ENCODE assay signal across 19 cellular contexts in genomic region chr14:82238649-82239048, GRCh38.
DNase-seq lines count a peak whose midpoint lies in the region; ATAC-seq, FAIRE-seq and TF ChIP-seq lines count a peak whose summit lies in the region.
"Had no signal": no experiment of that assay in that cellular context is flagged by ENCODE, and none has a peak within 500 bp of the region (broad histone marks: within the 10 kb centered on the region; RNA-seq: fewer than 3 reads in every experiment).

No MANE protein-coding gene starts in this region.

- BruUV-seq in HepG2 (replicated peaks; lab: Mats Ljungman, UMichigan), result no TSS peak

- H3K4me2 ChIP-seq in HepG2 (ENCODE audit: low read depth, low read length), result no peak overlapping the region
- H3K4me2 ChIP-seq: A549; BLaER1 treated with 17β-estradiol and CSF1 and Interleukin-3, amounts not matched to agents 10 nM and 100 nM had no signal

- H3K27ac ChIP-seq in liver (ENCODE audit: low read depth in 1 of 2, low read length in 2 of 2) (no peak overlapping the region), HepG2 (ENCODE audit: extremely low read length, insufficient read depth, low read length) (no peak overlapping the region), right lobe of liver (no peak overlapping the region)
- H3K27ac ChIP-seq: 22Rv1; A549; BLaER1 treated with 17β-estradiol and CSF1 and Interleukin-3, amounts not matched to agents 10 nM and 100 nM; C4-2B had no signal

- no peaks in the 10 kb centered on the region for H3K4me1 ChIP-seq in liver (ENCODE audit: control insufficient read depth in 4 of 4, insufficient read depth in 4 of 4, low read length in 3 of 4)
- no peaks in the 10 kb centered on the region for H3K4me1 ChIP-seq in HepG2 (ENCODE audit: insufficient read depth, low read length)
- no peaks in the 10 kb centered on the region for H3K4me1 ChIP-seq in right lobe of liver
- H3K4me1 ChIP-seq: A549; BLaER1 treated with 17β-estradiol and CSF1 and Interleukin-3, amounts not matched to agents 10 nM and 100 nM; Caco-2 had no signal

- H4K20me1 ChIP-seq in HepG2 (ENCODE audit: insufficient read depth, low read length), result no peaks in the 10 kb centered on the region
- H4K20me1 ChIP-seq: BLaER1 treated with 17β-estradiol and CSF1 and Interleukin-3, amounts not matched to agents 10 nM and 100 nM had no signal

- no peak for FAIRE-seq in HepG2 (lab: Jason Lieb, UNC)
- FAIRE-seq: A549, G401.6, GM12891, GM19239 had no signal

- TF ChIP-seq EP300 in HepG2 (IDR thresholded peaks at IDR 0.05; ENCODE audit: low read depth in 2 of 2, low read length in 2 of 2) (no peak), HepG2 (CRISPR knock-in tag; IDR thresholded peaks at IDR 0.05; ENCODE audit: borderline replicate concordance) (no peak)

- in situ Hi-C loops in HepG2 (cut with HindIII; ENCODE audit: extremely low pct_ligation_motif_present, low pct_unique_long_range_greater_than_20kb), result no loop called here

- TF ChIP-seq POLR2A in HepG2 (IDR thresholded peaks at IDR 0.05; ENCODE audit: insufficient read depth in 1 of 2, low read depth in 2 of 2, low read length in 2 of 2), result no peak
- no peak for TF ChIP-seq POLR2A in right lobe of liver (IDR thresholded peaks at IDR 0.05)

- POLR2A ChIA-PET in HepG2 (lab: Yijun Ruan, JAX), result no interaction called here

- no peaks in the 10 kb centered on the region for H3K27me3 ChIP-seq in liver (ENCODE audit: control insufficient read depth in 4 of 4, insufficient read depth in 4 of 4, low read length in 3 of 4)
- H3K27me3 ChIP-seq in HepG2 (ENCODE audit: control insufficient read depth in 1 of 2, insufficient read depth in 2 of 2, low read length in 2 of 2), result no peaks in the 10 kb centered on the region
- no peaks in the 10 kb centered on the region for H3K27me3 ChIP-seq in right lobe of liver
- H3K27me3 ChIP-seq: BLaER1 treated with 17β-estradiol and CSF1 and Interleukin-3, amounts not matched to agents 10 nM and 100 nM had no signal

- no peak for DNase-seq in HepG2 (ENCODE audit: low spot score)
- DNase-seq in right lobe of liver, result no peak
- DNase-seq in head of caudate nucleus, result no peak
- no peak for DNase-seq in NCI-H1436 (lab: John Stamatoyannopoulos, UW)
- DNase-seq: AML-193; Caco-2; Calu3; CD4-positive, alpha-beta T cell; CD8-positive, alpha-beta T cell; DMS79 treated with DMSO at 0.1 percent for 48 hours; GF-D8 had no signal

- H3K9me3 ChIP-seq in liver (ENCODE audit: control insufficient read depth in 4 of 4, low read length in 3 of 4) (no peaks in the 10 kb centered on the region), HepG2 (ENCODE audit: low read length) (peaks cover 93% of the 10 kb centered on the region), right lobe of liver (no peaks in the 10 kb centered on the region)
- H3K9me3 ChIP-seq: A549; BLaER1 treated with 17β-estradiol and CSF1 and Interleukin-3, amounts not matched to agents 10 nM and 100 nM; Caco-2 had no signal

- H3K36me3 ChIP-seq in liver (ENCODE audit: control insufficient read depth in 4 of 4, insufficient read depth in 3 of 4, low read depth in 1 of 4, low read length in 3 of 4), result no peaks in the 10 kb centered on the region
- no peaks in the 10 kb centered on the region for H3K36me3 ChIP-seq in HepG2 (replicated peaks in 1 of 2; ENCODE audit: control insufficient read depth in 1 of 2, insufficient read depth in 2 of 2, low read length in 2 of 2)
- H3K36me3 ChIP-seq in right lobe of liver, result no peaks in the 10 kb centered on the region
- H3K36me3 ChIP-seq: BLaER1 treated with 17β-estradiol and CSF1 and Interleukin-3, amounts not matched to agents 10 nM and 100 nM had no signal

- intact Hi-C loops in HepG2 (cut with micrococcal nuclease; ENCODE audit: unreplicated experiment) (no loop called here), right lobe of liver (cut with DNase I) (no loop called here), head of caudate nucleus (cut with DNase I) (no loop called here)

- H3K79me2 ChIP-seq in HepG2 (ENCODE audit: insufficient read depth, low read length), result no peaks in the 10 kb centered on the region

- H2AFZ ChIP-seq in HepG2 (ENCODE audit: low read length), result no peak overlapping the region

- 39% methylated on average over 2 of the region's 2 CpGs for WGBS in liver
- 2% methylated on average over 2 of the region's 2 CpGs for WGBS in HepG2 (ENCODE audit: low lambda C conversion rate)
- 25% methylated on average over 2 of the region's 2 CpGs for WGBS in right lobe of liver (ENCODE audit: insufficient coverage, low coverage, low lambda C conversion rate, missing lambda C conversion rate)

- H3K9ac ChIP-seq in liver (ENCODE audit: low read depth in 1 of 2, low read length in 2 of 2) (no peak overlapping the region), HepG2 (ENCODE audit: insufficient read depth, low read depth, low read length) (no peak overlapping the region)
- H3K9ac ChIP-seq: BLaER1 treated with 17β-estradiol and CSF1 and Interleukin-3, amounts not matched to agents 10 nM and 100 nM had no signal

- TF ChIP-seq RAD21 in liver (IDR thresholded peaks at IDR 0.05) (no peak), HepG2 (CRISPR knock-in tag; IDR thresholded peaks at IDR 0.05) (no peak)

- ATAC-seq in HepG2 (no peak), right lobe of liver (peak in 3 of 4 donors; percentile 22 to 73 (median 39))
- ATAC-seq: A549; CD8-positive, alpha-beta T cell had no signal

- CTCF ChIA-PET in HepG2 (lab: Yijun Ruan, JAX; ENCODE audit: low intra/inter-chr PET ratio, low total read pairs), result no interaction called here

- TF ChIP-seq CTCF in liver (IDR thresholded peaks at IDR 0.05; ENCODE audit: low read depth, low read length, missing input control), result no peak
- no peak for TF ChIP-seq CTCF in HepG2 (CRISPR knock-in tag; IDR thresholded peaks at IDR 0.05)
- no peak for TF ChIP-seq CTCF in right lobe of liver (IDR thresholded peaks at IDR 0.05)

- H3K4me3 ChIP-seq in liver (ENCODE audit: low read depth in 1 of 3, low read length in 3 of 3) (no peak overlapping the region), HepG2 (replicated peaks in 1 of 3; ENCODE audit: insufficient read depth in 1 of 3, low read depth in 2 of 3, low read length in 3 of 3) (no peak overlapping the region), right lobe of liver (no peak overlapping the region)
- H3K4me3 ChIP-seq: A549; BLaER1 treated with 17β-estradiol and CSF1 and Interleukin-3, amounts not matched to agents 10 nM and 100 nM had no signal

TF ChIP-seq in liver, 16 proteins besides CTCF, POLR2A, EP300 and RAD21:
- peak; percentile 57 for TF ChIP-seq NR2F2 (IDR thresholded peaks at IDR 0.05)
- no peak for TF ChIP-seq JUND (IDR thresholded peaks at IDR 0.05)
TF ChIP-seq in liver: peak in this region for 1.

TF ChIP-seq in HepG2, 621 proteins besides CTCF, POLR2A, EP300 and RAD21:
- TF ChIP-seq CREB3 (CRISPR knock-in tag; IDR thresholded peaks at IDR 0.05) (no peak), HBP1 (CRISPR knock-in tag; IDR thresholded peaks at IDR 0.05; ENCODE audit: low read depth) (no peak), ZNF792 (CRISPR knock-in tag; IDR thresholded peaks at IDR 0.05) (no peak), ARNTL (CRISPR knock-in tag; IDR thresholded peaks at IDR 0.05) (no peak), ZBTB37 (CRISPR knock-in tag; IDR thresholded peaks at IDR 0.05) (no peak), ZNF598 (CRISPR knock-in tag; IDR thresholded peaks at IDR 0.05; ENCODE audit: borderline replicate concordance) (no peak), ZFP91 (CRISPR knock-in tag; IDR thresholded peaks at IDR 0.05; ENCODE audit: borderline replicate concordance) (no peak), CHD2 (IDR thresholded peaks at IDR 0.05; ENCODE audit: low read depth, low read length) (no peak), SRF (IDR thresholded peaks at IDR 0.05; ENCODE audit: low read depth, low read length) (no peak)
